ENCODE assay signal across 12 cellular contexts in the genomic region with DNA sequence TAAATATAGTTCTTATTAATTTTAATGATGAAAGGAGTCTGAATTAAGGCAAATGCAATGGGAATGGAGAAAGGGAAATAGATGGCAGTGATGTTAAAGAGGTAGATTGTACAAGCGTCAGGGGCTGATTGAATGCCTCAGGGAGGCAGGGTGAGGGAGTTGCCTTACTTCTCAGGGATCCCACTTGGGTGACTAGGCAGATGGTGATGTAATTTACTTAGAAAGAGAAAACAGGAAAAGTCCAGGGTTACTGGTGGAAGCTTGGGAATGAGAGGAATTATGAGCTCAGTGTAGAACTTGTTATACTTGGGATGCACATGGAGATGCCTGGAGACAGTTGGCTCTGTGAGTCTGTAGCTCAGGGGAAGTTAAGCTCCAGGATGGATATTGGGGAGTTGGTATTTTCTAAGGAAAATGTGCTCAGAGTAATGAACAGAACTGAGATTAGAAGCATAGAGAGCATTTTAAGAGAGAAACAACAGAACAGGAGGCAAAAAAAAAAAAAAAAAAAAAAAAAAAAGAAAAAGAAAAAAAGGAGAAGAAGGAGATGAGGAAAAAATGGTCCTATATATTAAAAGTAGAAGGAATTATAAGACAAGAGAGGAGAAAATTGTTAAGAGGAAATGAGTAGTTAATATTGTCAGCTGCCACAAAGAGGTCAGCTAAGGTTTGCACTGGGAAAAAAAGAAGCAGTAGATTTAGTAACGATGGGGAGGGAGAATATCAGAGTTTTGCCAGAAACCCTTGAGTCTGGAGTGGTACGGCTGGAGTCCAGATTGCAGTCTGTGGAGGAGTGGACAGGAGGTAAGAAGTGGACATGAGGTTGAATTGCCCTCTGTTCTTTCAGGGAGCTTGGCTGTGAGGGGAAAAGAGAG.
DNase-seq lines count a peak whose midpoint lies in the region; ATAC-seq and TF ChIP-seq lines count a peak whose summit lies in the region.
"Had no signal": no experiment of that assay in that cellular context is flagged by ENCODE, and none has a peak within 500 bp of the region (broad histone marks: within the 10 kb centered on the region; RNA-seq: fewer than 3 reads in every experiment).

No MANE protein-coding gene starts in this region.

- no peak overlapping the region for H3K4ac ChIP-seq in trophoblast cell (ENCODE audit: low read depth, low read length)

- no peaks in the 10 kb centered on the region for H3K4me1 ChIP-seq in trophoblast cell (ENCODE audit: control insufficient read depth in 1 of 2, insufficient read depth in 2 of 2, low read length in 2 of 2)

- H3K9me3 ChIP-seq in trophoblast cell (ENCODE audit: insufficient read depth, low read depth, low read length), result no peaks in the 10 kb centered on the region

- no peaks in the 10 kb centered on the region for H3K36me3 ChIP-seq in trophoblast cell (ENCODE audit: control insufficient read depth in 1 of 2, insufficient read depth in 2 of 2, low read length in 2 of 2)

- peaks cover 2% of the 10 kb centered on the region for H3K79me1 ChIP-seq in trophoblast cell (ENCODE audit: low read length)

- H3K9ac ChIP-seq in trophoblast cell (ENCODE audit: low read length), result no peak overlapping the region

- no peak overlapping the region for H2BK5ac ChIP-seq in trophoblast cell (ENCODE audit: low read depth, low read length, poor library complexity)

- H2AFZ ChIP-seq in trophoblast cell (ENCODE audit: insufficient read depth, low read length, poor library complexity), result no peak overlapping the region

- no peak overlapping the region for H3K4me2 ChIP-seq in trophoblast cell (ENCODE audit: low read length)

- no peaks in the 10 kb centered on the region for H3K27me3 ChIP-seq in trophoblast cell (ENCODE audit: insufficient read depth, low read length)

- ATAC-seq in GM18907 (IDR thresholded peaks at IDR 0.05; ENCODE audit: unreplicated experiment), result no peak
- ATAC-seq: PC-3; stimulated activated memory B cell treated with anti-CD40 and anti-IgM and Interleukin-4, amounts not matched to agents 10 μg/mL and 1 μg/mL and 100 μg/mL, for 72 hours had no signal

- H3K18ac ChIP-seq in trophoblast cell (ENCODE audit: low read length), result no peak overlapping the region

- no peak for TF ChIP-seq CTCF in epithelial cell of proximal tubule (conservative IDR thresholded peaks at IDR 0.05; ENCODE audit: low read depth, low read length)

- H4K8ac ChIP-seq in trophoblast cell (ENCODE audit: low read depth, low read length), result no peak overlapping the region

- H3K14ac ChIP-seq in trophoblast cell (ENCODE audit: low read length), result no peak overlapping the region

- no peak overlapping the region for H3K4me3 ChIP-seq in epithelial cell of proximal tubule (ENCODE audit: low read depth, low read length)
- no peak overlapping the region for H3K4me3 ChIP-seq in trophoblast cell (ENCODE audit: low read depth, low read length)

- H2BK120ac ChIP-seq in trophoblast cell (ENCODE audit: insufficient read depth, low read length, poor library complexity), result no peak overlapping the region

- no peak overlapping the region for H4K12ac ChIP-seq in trophoblast cell (ENCODE audit: low read depth, low read length)

- H4K91ac ChIP-seq in trophoblast cell (ENCODE audit: low read depth, low read length), result no peak overlapping the region

- no peak overlapping the region for H3K23ac ChIP-seq in trophoblast cell (ENCODE audit: low read length)

- DNase-seq in GM03348 (ENCODE audit: low spot score), result peak; percentile 51
- DNase-seq in RKO (ENCODE audit: low spot score), result peak; percentile 90
- DNase-seq in epithelial cell of proximal tubule (ENCODE audit: low read depth), result peak; percentile 77
- peak; percentile 36 to 55 for DNase-seq in trophoblast cell
- no peak for DNase-seq in substantia nigra (lab: John Stamatoyannopoulos, UW)
- DNase-seq in stimulated activated CD4-positive, alpha-beta T cell treated with anti-CD3 and anti-CD28 coated beads, Interleukin-2, amount 100 ng/mL, for 24 hours, result no peak
- no peak for DNase-seq in SIG-M5 (lab: John Stamatoyannopoulos, UW)
- DNase-seq: hippocampal formation, naive B cell, PC-3 had no signal

- no CpG with 5 or more reads among the region's 3 CpGs for WGBS in trophoblast cell (ENCODE audit: extremely low coverage, insufficient coverage, insufficient read length)

- H3K79me2 ChIP-seq in trophoblast cell (ENCODE audit: control insufficient read depth, insufficient read depth, low read length, poor library complexity), result no peaks in the 10 kb centered on the region

- H3K27ac ChIP-seq in trophoblast cell (ENCODE audit: low read depth, low read length), result no peak overlapping the region
- H3K27ac ChIP-seq in substantia nigra (ENCODE audit: low read depth, low read length, poor library complexity, severe bottlenecking), result no peak overlapping the region

- H2BK12ac ChIP-seq in trophoblast cell (ENCODE audit: low read length), result peak overlapping the region; percentile 30

- no peak overlapping the region for H2AK5ac ChIP-seq in trophoblast cell (ENCODE audit: low read length)

Comparison
In these comparisons a context has a peak if more than half of its experiments do, and no peak if none do; other contexts are left out.
1. DNase-seq: peak in GM03348 (single experiment), RKO (single experiment), epithelial cell of proximal tubule (single experiment) and trophoblast cell (2 of 2); none in substantia nigra (0 of 49), stimulated activated CD4-positive, alpha-beta T cell treated with anti-CD3 and anti-CD28 coated beads, Interleukin-2, amount 100 ng/mL, for 24 hours (0 of 2) and SIG-M5 (single experiment).